Comparison of ENCODE assay signal across 1 cellular context in the genomic region with DNA sequence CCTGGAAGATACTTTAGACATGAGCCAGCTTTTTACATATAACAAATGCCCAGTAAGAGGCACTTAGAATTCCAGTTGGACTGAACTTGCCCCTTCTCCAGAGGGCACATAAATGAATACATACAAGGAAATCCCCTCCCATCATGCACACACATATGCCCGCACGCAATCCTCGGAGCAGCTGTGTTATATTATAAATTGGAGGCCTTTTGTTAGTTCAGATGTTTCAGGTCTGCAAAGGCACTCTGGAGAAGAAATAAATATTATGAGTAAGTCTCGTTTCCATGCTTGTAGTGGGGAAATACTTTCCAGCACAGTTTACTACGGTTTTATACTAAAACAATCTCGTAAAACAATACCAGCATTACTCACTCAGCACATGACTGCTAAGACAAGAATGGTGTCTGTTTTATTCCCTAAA.
TF ChIP-seq lines count a peak whose summit lies in the region.

No MANE protein-coding gene starts in this region.

TF ChIP-seq in SK-N-SH, 30 proteins besides CTCF, POLR2A, EP300 and RAD21 (continued from another document):
- TF ChIP-seq, protein P1, sequence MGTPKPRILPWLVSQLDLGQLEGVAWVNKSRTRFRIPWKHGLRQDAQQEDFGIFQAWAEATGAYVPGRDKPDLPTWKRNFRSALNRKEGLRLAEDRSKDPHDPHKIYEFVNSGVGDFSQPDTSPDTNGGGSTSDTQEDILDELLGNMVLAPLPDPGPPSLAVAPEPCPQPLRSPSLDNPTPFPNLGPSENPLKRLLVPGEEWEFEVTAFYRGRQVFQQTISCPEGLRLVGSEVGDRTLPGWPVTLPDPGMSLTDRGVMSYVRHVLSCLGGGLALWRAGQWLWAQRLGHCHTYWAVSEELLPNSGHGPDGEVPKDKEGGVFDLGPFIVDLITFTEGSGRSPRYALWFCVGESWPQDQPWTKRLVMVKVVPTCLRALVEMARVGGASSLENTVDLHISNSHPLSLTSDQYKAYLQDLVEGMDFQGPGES (IDR thresholded peaks at IDR 0.05; ENCODE audit: low read depth, low read length), result no peak
- no peak for TF ChIP-seq CHD2 (IDR thresholded peaks at IDR 0.05; ENCODE audit: low read length, partially characterized antibody)
- TF ChIP-seq RCOR1 (IDR thresholded peaks at IDR 0.05; ENCODE audit: low read length), result no peak
- no peak; the same call in 1 of the 2 replicates for TF ChIP-seq MEF2A (IDR thresholded peaks at IDR 0.05; ENCODE audit: borderline replicate concordance, low read depth)
- TF ChIP-seq REST (IDR thresholded peaks at IDR 0.05; ENCODE audit: low read depth, low read length), result no peak
- TF ChIP-seq USF1 (IDR thresholded peaks at IDR 0.05; ENCODE audit: borderline replicate concordance, low read depth), result peak; percentile 58; the same call in 1 of the 2 replicates
- TF ChIP-seq YY1 (IDR thresholded peaks at IDR 0.05; ENCODE audit: low read depth), result no peak
- 0 out of 2 replicates have a peak, but pooled peaks have one; percentile 20 for TF ChIP-seq MAX (IDR thresholded peaks at IDR 0.05; ENCODE audit: low read depth)
- TF ChIP-seq TCF12 (IDR thresholded peaks at IDR 0.05), result peak; percentile 94
- TF ChIP-seq TEAD4 (IDR thresholded peaks at IDR 0.05; ENCODE audit: borderline replicate concordance, insufficient read depth), result peak; percentile 61; the same call in 1 of the 2 replicates
- no peak for TF ChIP-seq ELF1 (IDR thresholded peaks at IDR 0.05)
- no peak for TF ChIP-seq EZH2phosphoT487 (IDR thresholded peaks at IDR 0.05; ENCODE audit: borderline replicate concordance, low read depth)
- no peak; the same call in 1 of the 2 replicates for TF ChIP-seq POLR2AphosphoS5 (IDR thresholded peaks at IDR 0.05; ENCODE audit: low read depth, low read length)
- TF ChIP-seq SIN3A (IDR thresholded peaks at IDR 0.05; ENCODE audit: borderline replicate concordance, low read depth, low read length), result no peak
- TF ChIP-seq, protein P2, sequence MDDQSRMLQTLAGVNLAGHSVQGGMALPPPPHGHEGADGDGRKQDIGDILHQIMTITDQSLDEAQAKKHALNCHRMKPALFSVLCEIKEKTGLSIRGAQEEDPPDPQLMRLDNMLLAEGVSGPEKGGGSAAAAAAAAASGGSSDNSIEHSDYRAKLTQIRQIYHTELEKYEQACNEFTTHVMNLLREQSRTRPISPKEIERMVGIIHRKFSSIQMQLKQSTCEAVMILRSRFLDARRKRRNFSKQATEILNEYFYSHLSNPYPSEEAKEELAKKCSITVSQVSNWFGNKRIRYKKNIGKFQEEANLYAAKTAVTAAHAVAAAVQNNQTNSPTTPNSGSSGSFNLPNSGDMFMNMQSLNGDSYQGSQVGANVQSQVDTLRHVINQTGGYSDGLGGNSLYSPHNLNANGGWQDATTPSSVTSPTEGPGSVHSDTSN (IDR thresholded peaks at IDR 0.05), result peak; percentile 48
- no peak for TF ChIP-seq FOXJ3 (CRISPR knock-in tag; IDR thresholded peaks at IDR 0.05)
- no peak for TF ChIP-seq SMC3 (IDR thresholded peaks at IDR 0.05; ENCODE audit: low read depth, low read length)
- TF ChIP-seq NRF1 (IDR thresholded peaks at IDR 0.05; ENCODE audit: low read depth, low read length), result no peak
- TF ChIP-seq FOSL2 (IDR thresholded peaks at IDR 0.05; ENCODE audit: borderline replicate concordance, low read depth), result peak; percentile 60; the same call in 1 of the 2 replicates
